Comparison of ENCODE assay signal across 13 cellular contexts in genomic region chr1:25697426-25698220, GRCh38.
DNase-seq lines count a peak whose midpoint lies in the region; ATAC-seq and TF ChIP-seq lines count a peak whose summit lies in the region.
"Had no signal": no experiment of that assay in that cellular context is flagged by ENCODE, and none has a peak within 500 bp of the region (broad histone marks: within the 10 kb centered on the region; RNA-seq: fewer than 3 reads in every experiment).

No MANE protein-coding gene starts in this region.

- H3K4me1 ChIP-seq in endodermal cell (ENCODE audit: control insufficient read depth, insufficient read depth, low read length): peaks cover 3% of the 10 kb centered on the region
- peaks cover 0 to 96% (median 93%) of the 10 kb centered on the region in 4 donors for H3K4me1 ChIP-seq in sigmoid colon
- H3K4me1 ChIP-seq: colonic mucosa had no signal

- no peak overlapping the region for H3K4me3 Mint-ChIP-seq in activated CD8-positive, alpha-beta memory T cell treated with anti-CD3 and anti-CD28 coated beads, Interleukin-2, amount 10 ng/mL, durations not matched to agents 7 days and 5 days
- no peak overlapping the region for H3K4me3 Mint-ChIP-seq in endodermal cell
- H3K4me3 Mint-ChIP-seq: T-helper 1 cell treated with Interleukin-12 subunit alpha and Interleukin-12 subunit beta and Interleukin-4 antibody, amounts not matched to agents 30 μg/mL and 1 μg/mL, for 36 hours had no signal

- no peaks in the 10 kb centered on the region for H3K9me3 Mint-ChIP-seq in activated CD8-positive, alpha-beta memory T cell treated with anti-CD3 and anti-CD28 coated beads, Interleukin-2, amount 10 ng/mL, durations not matched to agents 7 days and 5 days (ENCODE audit: low read depth)
- no peaks in the 10 kb centered on the region for H3K9me3 Mint-ChIP-seq in endodermal cell
- H3K9me3 Mint-ChIP-seq: T-helper 1 cell treated with Interleukin-12 subunit alpha and Interleukin-12 subunit beta and Interleukin-4 antibody, amounts not matched to agents 30 μg/mL and 1 μg/mL, for 36 hours had no signal

- no peak for TF ChIP-seq POLR2A in sigmoid colon (IDR thresholded peaks at IDR 0.05)

- no peaks in the 10 kb centered on the region for H3K36me3 Mint-ChIP-seq in activated CD8-positive, alpha-beta memory T cell treated with anti-CD3 and anti-CD28 coated beads, Interleukin-2, amount 10 ng/mL, durations not matched to agents 7 days and 5 days
- H3K36me3 Mint-ChIP-seq in endodermal cell (ENCODE audit: low read depth): no peaks in the 10 kb centered on the region

- H3K36me3 ChIP-seq in endodermal cell (ENCODE audit: control insufficient read depth, insufficient read depth, low read length) (no peaks in the 10 kb centered on the region), sigmoid colon (no peaks in the 10 kb centered on the region)
- H3K36me3 ChIP-seq: colonic mucosa, MG63 had no signal

- no peak overlapping the region for H3K27ac ChIP-seq in endodermal cell (ENCODE audit: low read depth, low read length)
- H3K27ac ChIP-seq in sigmoid colon: peak overlapping the region; percentile 81 to 90 (median 88)
- H3K27ac ChIP-seq: colonic mucosa had no signal

- CTCF ChIA-PET in activated CD8-positive, alpha-beta memory T cell treated with anti-CD3 and anti-CD28 coated beads, Interleukin-2, amount 10 ng/mL, durations not matched to agents 7 days and 5 days (lab: Charles Lee): interaction anchor here (0.9 to 1.6 kb wide), 2 partner anchors 14 to 61 kb away, joined by 3 to 4 read pairs; no protein-coding TSS in a partner anchor

- no peak overlapping the region for H3K27ac Mint-ChIP-seq in activated CD8-positive, alpha-beta memory T cell treated with anti-CD3 and anti-CD28 coated beads, Interleukin-2, amount 10 ng/mL, durations not matched to agents 7 days and 5 days
- no peak overlapping the region for H3K27ac Mint-ChIP-seq in endodermal cell
- H3K27ac Mint-ChIP-seq: T-helper 1 cell treated with Interleukin-12 subunit alpha and Interleukin-12 subunit beta and Interleukin-4 antibody, amounts not matched to agents 30 μg/mL and 1 μg/mL, for 36 hours had no signal

- no peak overlapping the region for H3K4me3 ChIP-seq in endodermal cell (ENCODE audit: low read length)
- H3K4me3 ChIP-seq in sigmoid colon: no peak overlapping the region
- H3K4me3 ChIP-seq: colonic mucosa, MG63 had no signal

- TF ChIP-seq CTCF in endodermal cell (conservative IDR thresholded peaks at IDR 0.05): peak; percentile 49
- no peak for TF ChIP-seq CTCF in sigmoid colon (IDR thresholded peaks at IDR 0.05)

- no peak for TF ChIP-seq EP300 in sigmoid colon (IDR thresholded peaks at IDR 0.05)

- no peaks in the 10 kb centered on the region for H3K27me3 ChIP-seq in endodermal cell (ENCODE audit: control insufficient read depth, insufficient read depth, low read length, poor library complexity, severe bottlenecking)
- H3K27me3 ChIP-seq in sigmoid colon: no peaks in the 10 kb centered on the region
- H3K27me3 ChIP-seq: colonic mucosa, MG63 had no signal

- no peak for DNase-seq in activated CD8-positive, alpha-beta memory T cell treated with anti-CD3 and anti-CD28 coated beads, Interleukin-2, amount 10 ng/mL, durations not matched to agents 7 days and 5 days
- no peak for DNase-seq in activated CD8-positive, alpha-beta memory T cell treated with anti-CD3 and anti-CD28 coated beads, Interleukin-2, amount 50 U/mL, for 4 hours
- peak; percentile 38 for DNase-seq in KBM-7
- peak; percentile 48 for DNase-seq in endodermal cell
- no peak for DNase-seq in sigmoid colon
- no peak for DNase-seq in NCI-H2171 treated with DMSO at 0.1 percent for 48 hours (lab: John Stamatoyannopoulos, UW)
- DNase-seq in occipital lobe (lab: John Stamatoyannopoulos, UW): no peak
- DNase-seq: colonic mucosa, MG63, NCI-H2227 treated with DMSO at 0.1 percent for 48 hours, PC-3 had no signal

- peak; percentile 45 for ATAC-seq in activated CD8-positive, alpha-beta memory T cell treated with anti-CD3 and anti-CD28 coated beads, Interleukin-2, amount 10 ng/mL, durations not matched to agents 7 days and 5 days
- ATAC-seq in GM19452 (IDR thresholded peaks at IDR 0.05; ENCODE audit: unreplicated experiment): no peak
- ATAC-seq: PC-3 had no signal

- intact Hi-C loops in sigmoid colon (cut with DNase I): no loop called here

- H3K4me1 Mint-ChIP-seq in activated CD8-positive, alpha-beta memory T cell treated with anti-CD3 and anti-CD28 coated beads, Interleukin-2, amount 10 ng/mL, durations not matched to agents 7 days and 5 days: peaks cover 14% of the 10 kb centered on the region
- peaks cover 29% of the 10 kb centered on the region for H3K4me1 Mint-ChIP-seq in endodermal cell

- peaks cover 50% of the 10 kb centered on the region for H3K27me3 Mint-ChIP-seq in activated CD8-positive, alpha-beta memory T cell treated with anti-CD3 and anti-CD28 coated beads, Interleukin-2, amount 10 ng/mL, durations not matched to agents 7 days and 5 days
- no peaks in the 10 kb centered on the region for H3K27me3 Mint-ChIP-seq in endodermal cell (ENCODE audit: insufficient read depth)

- H3K9me3 ChIP-seq in endodermal cell (ENCODE audit: control insufficient read depth, low read length): no peaks in the 10 kb centered on the region
- H3K9me3 ChIP-seq in sigmoid colon: no peaks in the 10 kb centered on the region
- H3K9me3 ChIP-seq: colonic mucosa, MG63 had no signal

- 85 to 86% methylated on average over 10 of the region's 10 CpGs for WGBS in endodermal cell (ENCODE audit: insufficient coverage in 1 of 2, insufficient read length in 1 of 2), 2 experiments
- WGBS in sigmoid colon, 2 donors: 73 to 80% methylated on average over 10 of the region's 10 CpGs

- H3K9ac ChIP-seq in endodermal cell (ENCODE audit: extremely low read depth, low read length, poor library complexity, severe bottlenecking): no peak overlapping the region

- in situ Hi-C loops in KBM-7 (cut with MboI; ENCODE audit: low pct_unique_long_range_greater_than_20kb, low sequenced_read_pairs): no loop called here

Comparison
In these comparisons a context has a peak if more than half of its experiments do, and no peak if none do; other contexts are left out.
1. DNase-seq: peak in KBM-7 (single experiment) and endodermal cell (single experiment); none in activated CD8-positive, alpha-beta memory T cell treated with anti-CD3 and anti-CD28 coated beads, Interleukin-2, amount 10 ng/mL, durations not matched to agents 7 days and 5 days (single experiment), activated CD8-positive, alpha-beta memory T cell treated with anti-CD3 and anti-CD28 coated beads, Interleukin-2, amount 50 U/mL, for 4 hours (single experiment), sigmoid colon (single experiment), NCI-H2171 treated with DMSO at 0.1 percent for 48 hours (single experiment) and occipital lobe (single experiment).